Comparison of ENCODE assay signal across 24 cellular contexts in the genomic region with DNA sequence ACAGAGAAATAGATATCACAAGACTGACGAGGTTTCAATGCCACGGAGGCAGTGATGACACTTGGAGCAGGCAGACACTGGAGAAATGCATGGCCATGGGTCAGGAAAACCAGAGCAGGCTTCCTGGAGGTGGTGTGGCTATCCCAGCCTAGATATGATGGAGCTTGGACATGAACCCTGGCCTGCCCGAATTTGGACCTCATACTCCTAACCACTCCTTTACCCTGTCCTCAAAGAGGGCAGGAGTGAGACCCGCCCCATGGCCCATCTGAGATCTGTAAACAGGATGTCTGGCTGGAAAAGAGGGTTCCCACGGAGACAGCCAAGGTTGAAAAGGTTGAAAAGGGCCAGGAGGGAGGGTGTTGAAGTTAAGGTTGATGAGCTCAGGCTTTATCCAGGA. TPM values are rescaled to one million over a fixed set of nuclear protein-coding genes. Genes with fewer than 3 reads are reported as not detected.
A peak's percentile ranks its signal among the peaks of the same experiment; 100 is the strongest.
DNase-seq lines count a peak whose midpoint lies in the region; ATAC-seq and TF ChIP-seq lines count a peak whose summit lies in the region.
"Had no signal": no experiment of that assay in that cellular context is flagged by ENCODE, and none has a peak within 500 bp of the region (broad histone marks: within the 10 kb centered on the region; RNA-seq: fewer than 3 reads in every experiment).

No MANE protein-coding gene starts in this region.

- H3K36me3 ChIP-seq in HCT116 (ENCODE audit: control insufficient read depth in 1 of 2, insufficient read depth in 2 of 2, low read length in 2 of 2) = no peaks in the 10 kb centered on the region

- no peaks in the 10 kb centered on the region for H3K9me2 ChIP-seq in HCT116 (ENCODE audit: insufficient read depth)

- no peak overlapping the region for H3K9ac ChIP-seq in HCT116 (ENCODE audit: low read length)
- H3K9ac ChIP-seq: KMS-11 had no signal

- TF ChIP-seq POLR2A in HCT116 (IDR thresholded peaks at IDR 0.05; ENCODE audit: borderline replicate concordance, extremely low read depth, insufficient read depth, insufficient read length) = no peak

- H3K9me3 ChIP-seq in HCT116 (ENCODE audit: control insufficient read depth in 1 of 2, insufficient read depth in 1 of 2, low read depth in 1 of 2, low read length in 2 of 2) = no peaks in the 10 kb centered on the region

- TF ChIP-seq CTCF in HCT116 (IDR thresholded peaks at IDR 0.05 in 2 of 3, conservative IDR thresholded peaks at IDR 0.05 in 1 of 3; ENCODE audit: borderline replicate concordance in 1 of 3, insufficient read depth in 1 of 3, low read depth in 2 of 3, low read length in 2 of 3) (no peak), fibroblast of villous mesenchyme (IDR thresholded peaks at IDR 0.05; ENCODE audit: insufficient read depth, low read depth, low read length) (no peak), type B pancreatic cell (conservative IDR thresholded peaks at IDR 0.05) (no peak)

- CTCF ChIA-PET in HCT116 (lab: Charles Lee) = no interaction called here

- no peak overlapping the region for H3K4me3 Mint-ChIP-seq in activated T-helper 17 cell treated with anti-CD3 and anti-CD28 coated beads, Interleukin-2, amount 50 U/mL, for 72 hours
- peak overlapping the region; percentile 84 for H3K4me3 Mint-ChIP-seq in type B pancreatic cell
- no peak overlapping the region for H3K4me3 Mint-ChIP-seq in activated T-helper 2 cell treated with anti-CD3 and anti-CD28 coated beads, Interferon-gamma antibody, Interleukin-2, Interleukin-4, amounts not matched to agents 10 μg/mL and 5 μg/mL and 100 μg/mL, durations not matched to agents 14 hours and 24 hours and 36 hours (ENCODE audit: low read depth)

- RAD21 ChIA-PET in HCT116 (lab: Charles Lee; ENCODE audit: low non-redundant PET in 1 of 2, low total read pairs in 2 of 2, uncharacterized antibody in 2 of 2, unreplicated experiment in 2 of 2) = no interaction called here

- intact Hi-C loops in HCT116 (cut with micrococcal nuclease) = loop anchor here (5.0 kb wide), 1 partner anchor 448 kb away; no protein-coding TSS in a partner anchor
- intact Hi-C loops in activated T-helper 2 cell treated with anti-CD3 and anti-CD28 coated beads, Interferon-gamma antibody, Interleukin-2, Interleukin-4, amounts not matched to agents 10 μg/mL and 5 μg/mL and 100 μg/mL, durations not matched to agents 14 hours and 24 hours and 36 hours (cut with micrococcal nuclease) = no loop called here

- no peak overlapping the region for H3K27ac ChIP-seq in HCT116 (ENCODE audit: low read depth, low read length)
- H3K27ac ChIP-seq: KMS-11 had no signal

- peaks cover 14% of the 10 kb centered on the region for H3K27me3 Mint-ChIP-seq in activated T-helper 17 cell treated with anti-CD3 and anti-CD28 coated beads, Interleukin-2, amount 50 U/mL, for 72 hours
- H3K27me3 Mint-ChIP-seq in type B pancreatic cell = peaks cover 4% of the 10 kb centered on the region
- H3K27me3 Mint-ChIP-seq in activated T-helper 2 cell treated with anti-CD3 and anti-CD28 coated beads, Interferon-gamma antibody, Interleukin-2, Interleukin-4, amounts not matched to agents 10 μg/mL and 5 μg/mL and 100 μg/mL, durations not matched to agents 14 hours and 24 hours and 36 hours (ENCODE audit: low read depth) = peaks cover 43% of the 10 kb centered on the region

- no peak for DNase-seq in HCT116 (ENCODE audit: low read depth, low spot score)
- DNase-seq in fibroblast of villous mesenchyme (ENCODE audit: low read depth) = peak; percentile 59
- DNase-seq in type B pancreatic cell (ENCODE audit: extremely low spot score, unreplicated experiment) = no peak
- DNase-seq in NCI-H524 (lab: John Stamatoyannopoulos, UW) = no peak
- DNase-seq in NCI-H2171 treated with DMSO at 0.1 percent for 48 hours (lab: John Stamatoyannopoulos, UW) = no peak
- no peak for DNase-seq in activated T-helper 2 cell treated with anti-CD3 and anti-CD28 coated beads, Interferon-gamma antibody, Interleukin-2, Interleukin-4, amounts not matched to agents 10 μg/mL and 5 μg/mL and 100 μg/mL, durations not matched to agents 14 hours and 24 hours and 36 hours (ENCODE audit: low spot score)
- DNase-seq: CD4-positive, CD25-positive, alpha-beta regulatory T cell; COR-L47; DMS 273 treated with DMSO at 0.1 percent for 48 hours; DMS79 treated with DMSO at 0.1 percent for 48 hours; GOT3; NCI-H1105; NCI-H146; NCI-H2029; NCI-H345; NCI-H524 treated with DMSO at 0.1 percent for 48 hours; NCI-H82; Right ventricle myocardium superior had no signal

- peaks cover 37 to 83% of the 10 kb centered on the region in 2 experiments for H3K4me1 ChIP-seq in HCT116 (ENCODE audit: control insufficient read depth in 1 of 2, insufficient read depth in 2 of 2, low read length in 2 of 2)

- H3K27ac Mint-ChIP-seq in activated T-helper 17 cell treated with anti-CD3 and anti-CD28 coated beads, Interleukin-2, amount 50 U/mL, for 72 hours = peak overlapping the region; percentile 11
- no peak overlapping the region for H3K27ac Mint-ChIP-seq in type B pancreatic cell
- H3K27ac Mint-ChIP-seq in activated T-helper 2 cell treated with anti-CD3 and anti-CD28 coated beads, Interferon-gamma antibody, Interleukin-2, Interleukin-4, amounts not matched to agents 10 μg/mL and 5 μg/mL and 100 μg/mL, durations not matched to agents 14 hours and 24 hours and 36 hours = no peak overlapping the region
- H3K27ac Mint-ChIP-seq: CD4-positive, CD25-positive, alpha-beta regulatory T cell had no signal

- H3K4me2 ChIP-seq in HCT116 (ENCODE audit: low read length) = peak overlapping the region; percentile 96; the same call in 1 of the 2 replicates
- H3K4me2 ChIP-seq: KMS-11 had no signal

- no peak overlapping the region for H2AFZ ChIP-seq in HCT116 (ENCODE audit: low read depth, low read length, poor library complexity, severe bottlenecking)

- no peak for ATAC-seq in HCT116
- no peak for ATAC-seq in activated T-helper 17 cell treated with anti-CD3 and anti-CD28 coated beads, Interleukin-2, amount 50 U/mL, for 72 hours (replicated peaks)

- H3K27me3 ChIP-seq in HCT116 (ENCODE audit: insufficient read depth, low read length) = no peaks in the 10 kb centered on the region

- H3K4me3 ChIP-seq in HCT116 (replicated peaks in 1 of 2; ENCODE audit: low read depth in 1 of 2, low read length in 2 of 2) (no peak overlapping the region), fibroblast of villous mesenchyme (ENCODE audit: low read depth, low read length) (no peak overlapping the region)

- peaks cover 18% of the 10 kb centered on the region; the same call in 1 of the 2 replicates for H3K79me2 ChIP-seq in HCT116 (ENCODE audit: insufficient read depth, low read length)

- no TSS peak for BruUV-seq in HCT116 (replicated peaks; lab: Mats Ljungman, UMichigan)

- peaks cover 11% of the 10 kb centered on the region for H3K9me3 Mint-ChIP-seq in activated T-helper 17 cell treated with anti-CD3 and anti-CD28 coated beads, Interleukin-2, amount 50 U/mL, for 72 hours
- H3K9me3 Mint-ChIP-seq in type B pancreatic cell = peaks cover 6% of the 10 kb centered on the region
- H3K9me3 Mint-ChIP-seq in activated T-helper 2 cell treated with anti-CD3 and anti-CD28 coated beads, Interferon-gamma antibody, Interleukin-2, Interleukin-4, amounts not matched to agents 10 μg/mL and 5 μg/mL and 100 μg/mL, durations not matched to agents 14 hours and 24 hours and 36 hours = peaks cover 14% of the 10 kb centered on the region

- POLR2A ChIA-PET in HCT116 (lab: Charles Lee) = no interaction called here

- H3K4me1 Mint-ChIP-seq in activated T-helper 17 cell treated with anti-CD3 and anti-CD28 coated beads, Interleukin-2, amount 50 U/mL, for 72 hours = peaks cover 2% of the 10 kb centered on the region
- H3K4me1 Mint-ChIP-seq in type B pancreatic cell (ENCODE audit: unreplicated experiment) = peaks cover 6% of the 10 kb centered on the region
- peaks cover 14% of the 10 kb centered on the region for H3K4me1 Mint-ChIP-seq in activated T-helper 2 cell treated with anti-CD3 and anti-CD28 coated beads, Interferon-gamma antibody, Interleukin-2, Interleukin-4, amounts not matched to agents 10 μg/mL and 5 μg/mL and 100 μg/mL, durations not matched to agents 14 hours and 24 hours and 36 hours (ENCODE audit: low read depth)

- H4K20me1 ChIP-seq in HCT116 (ENCODE audit: insufficient read depth) = no peaks in the 10 kb centered on the region

- TF ChIP-seq RAD21 in HCT116 (IDR thresholded peaks at IDR 0.05; ENCODE audit: low read depth) = no peak

- no peaks in the 10 kb centered on the region for H3K36me3 Mint-ChIP-seq in activated T-helper 17 cell treated with anti-CD3 and anti-CD28 coated beads, Interleukin-2, amount 50 U/mL, for 72 hours (ENCODE audit: low read depth)
- peaks cover 14% of the 10 kb centered on the region for H3K36me3 Mint-ChIP-seq in type B pancreatic cell
- no peaks in the 10 kb centered on the region for H3K36me3 Mint-ChIP-seq in activated T-helper 2 cell treated with anti-CD3 and anti-CD28 coated beads, Interferon-gamma antibody, Interleukin-2, Interleukin-4, amounts not matched to agents 10 μg/mL and 5 μg/mL and 100 μg/mL, durations not matched to agents 14 hours and 24 hours and 36 hours (ENCODE audit: low read depth)

TF ChIP-seq in HCT116, 20 proteins besides CTCF, POLR2A, EP300 and RAD21:
- no peak for TF ChIP-seq ZNF274 (IDR thresholded peaks at IDR 0.05; ENCODE audit: low read depth, low read length)
- TF ChIP-seq, protein P1, sequence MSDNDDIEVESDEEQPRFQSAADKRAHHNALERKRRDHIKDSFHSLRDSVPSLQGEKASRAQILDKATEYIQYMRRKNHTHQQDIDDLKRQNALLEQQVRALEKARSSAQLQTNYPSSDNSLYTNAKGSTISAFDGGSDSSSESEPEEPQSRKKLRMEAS (IDR thresholded peaks at IDR 0.05) = no peak
- no peak for TF ChIP-seq TCF7L2 (IDR thresholded peaks at IDR 0.05; ENCODE audit: borderline replicate concordance, extremely low read depth, insufficient read depth, insufficient read length)
- TF ChIP-seq EZH2phosphoT487 (IDR thresholded peaks at IDR 0.05; ENCODE audit: borderline replicate concordance) = no peak
- no peak for TF ChIP-seq ZFX (IDR thresholded peaks at IDR 0.05)

RNA-seq across cellular contexts. Expression of a gene that starts 31.0 kb away (rescaled TPM):
- total RNA-seq in HCT116 (2021; ENCODE audit: unreplicated experiment) (not detected), fibroblast of villous mesenchyme (not detected in 2 replicates), type B pancreatic cell (ENCODE audit: low replicate concordance) (not detected in 2 replicates)
- polyA plus RNA-seq in HCT116 (2012) = 0.03 TPM in 1 of 2 replicates, not detected in the other
- total RNA-seq in activated T-helper 17 cell treated with anti-CD3 and anti-CD28 coated beads, Interleukin-2, amount 50 U/mL, for 72 hours = not detected
- total RNA-seq in activated T-helper 2 cell treated with anti-CD3 and anti-CD28 coated beads, Interferon-gamma antibody, Interleukin-2, Interleukin-4, amounts not matched to agents 10 μg/mL and 5 μg/mL and 100 μg/mL, durations not matched to agents 14 hours and 24 hours and 36 hours = not detected in 2 replicates
- total RNA-seq: A673; CD4-positive, CD25-positive, alpha-beta regulatory T cell; SK-MEL-5; T-helper 1 cell treated with Interleukin-12 subunit alpha and Interleukin-12 subunit beta and Interleukin-4 antibody, amounts not matched to agents 30 ng/mL and 1 ng/mL, for 36 hours had no signal
- polyA plus RNA-seq: BJ; CD4-positive, CD25-positive, alpha-beta regulatory T cell had no signal

RNA-seq across cellular contexts. Expression of a gene that starts 49.4 kb away (rescaled TPM):
- total RNA-seq in HCT116 (2021; ENCODE audit: unreplicated experiment) (not detected), fibroblast of villous mesenchyme (0.43 and 3.9 TPM in 2 replicates), type B pancreatic cell (ENCODE audit: low replicate concordance) (0.05 and 0.07 TPM in 2 replicates)
- 0.02 and 0.03 TPM in 2 replicates for polyA plus RNA-seq in HCT116 (2012)
- not detected for total RNA-seq in activated T-helper 17 cell treated with anti-CD3 and anti-CD28 coated beads, Interleukin-2, amount 50 U/mL, for 72 hours
- total RNA-seq in activated T-helper 2 cell treated with anti-CD3 and anti-CD28 coated beads, Interferon-gamma antibody, Interleukin-2, Interleukin-4, amounts not matched to agents 10 μg/mL and 5 μg/mL and 100 μg/mL, durations not matched to agents 14 hours and 24 hours and 36 hours = not detected in 2 replicates
- total RNA-seq: A673; CD4-positive, CD25-positive, alpha-beta regulatory T cell; SK-MEL-5; T-helper 1 cell treated with Interleukin-12 subunit alpha and Interleukin-12 subunit beta and Interleukin-4 antibody, amounts not matched to agents 30 ng/mL and 1 ng/mL, for 36 hours had no signal
- polyA plus RNA-seq: CD4-positive, CD25-positive, alpha-beta regulatory T cell had no signal
